14 cellular contexts compared by ENCODE assay signal in the genomic region with DNA sequence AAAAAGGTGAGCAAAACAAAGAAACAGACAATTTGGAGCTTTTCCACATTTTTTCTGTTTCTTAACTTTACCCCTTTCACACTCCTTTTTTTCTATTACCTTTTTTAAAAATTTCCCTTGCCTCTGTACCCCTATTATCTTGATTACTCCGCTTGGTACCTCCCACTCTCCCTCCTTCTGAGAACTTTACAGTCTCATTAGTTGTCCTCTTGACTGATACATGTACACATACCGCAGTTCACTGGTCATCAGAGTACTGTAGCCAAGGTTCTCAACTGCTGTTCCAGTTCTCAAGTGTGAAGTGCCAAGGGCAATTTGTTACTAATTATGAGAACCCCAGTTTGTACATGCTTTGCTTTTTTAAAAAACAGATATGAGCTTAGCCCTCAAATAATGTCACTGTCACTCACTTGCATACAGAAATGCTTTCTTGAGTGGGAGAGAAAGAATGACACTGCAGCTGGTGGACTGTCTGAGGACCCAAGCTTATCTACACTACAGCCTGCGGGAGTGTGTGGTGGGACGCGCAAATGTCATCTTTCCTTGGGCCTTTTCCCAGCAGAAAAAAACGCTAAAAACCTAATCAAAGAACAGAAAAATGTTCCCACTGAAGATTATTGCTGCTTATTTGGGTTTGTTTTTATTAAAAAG.
DNase-seq lines count a peak whose midpoint lies in the region; ATAC-seq and TF ChIP-seq lines count a peak whose summit lies in the region.
"Had no signal": no experiment of that assay in that cellular context is flagged by ENCODE, and none has a peak within 500 bp of the region (broad histone marks: within the 10 kb centered on the region; RNA-seq: fewer than 3 reads in every experiment).

No MANE protein-coding gene starts in this region.

- H3K27me3 Mint-ChIP-seq in activated CD4-positive, alpha-beta T cell treated with anti-CD3 and anti-CD28 coated beads for 36 hours = no peaks in the 10 kb centered on the region
- H3K27me3 Mint-ChIP-seq: activated B cell treated with CpG ODN at 0.5 μM for 24 hours had no signal

- peak; percentile 61 for ATAC-seq in left lung
- ATAC-seq in activated CD4-positive, alpha-beta T cell treated with anti-CD3 and anti-CD28 coated beads for 36 hours = no peak
- ATAC-seq: esophagus mucosa had no signal

- peaks cover 33% of the 10 kb centered on the region for H3F3A ChIP-seq in smooth muscle cell (ENCODE audit: low read depth)

- peak overlapping the region; percentile 66 for H3K4me2 ChIP-seq in smooth muscle cell

- no peaks in the 10 kb centered on the region for H3K9me3 ChIP-seq in HEK293 (ENCODE audit: control insufficient read depth, insufficient read depth, low read depth, low read length)
- no peaks in the 10 kb centered on the region for H3K9me3 ChIP-seq in left lung
- H3K9me3 ChIP-seq in smooth muscle cell (replicated peaks; ENCODE audit: low read depth) = no peaks in the 10 kb centered on the region
- H3K9me3 ChIP-seq in stomach = no peaks in the 10 kb centered on the region
- H3K9me3 ChIP-seq: ascending aorta had no signal

- DNase-seq in cardiac fibroblast (ENCODE audit: low read depth in 2 of 2) (peak; percentile 42 to 61), left lung (no peak), smooth muscle cell (lab: John Stamatoyannopoulos, UW; ENCODE audit: unreplicated experiment) (no peak), stomach (no peak), NK-92 (lab: John Stamatoyannopoulos, UW; ENCODE audit: unreplicated experiment) (no peak)
- DNase-seq in activated CD4-positive, alpha-beta T cell treated with anti-CD3 and anti-CD28 coated beads for 36 hours = no peak
- DNase-seq: activated B cell treated with CpG ODN at 0.5 μM for 24 hours; activated effector memory CD4-positive, alpha-beta T cell treated with anti-CD3 and anti-CD28 coated beads, Interleukin-2, amount 50 U/mL, for 16 hours; dermis blood vessel endothelial cell; NCI-H1694 treated with DMSO at 0.1 percent for 48 hours; NCI-H524 had no signal

- H3K9ac ChIP-seq in smooth muscle cell (ENCODE audit: low read depth) = peak overlapping the region; percentile 42

- H3K79me2 ChIP-seq in smooth muscle cell (ENCODE audit: low read depth) = peaks cover 6% of the 10 kb centered on the region

- H3K4me1 ChIP-seq in HEK293 (ENCODE audit: control insufficient read depth, insufficient read depth, low read length) = peaks cover 21% of the 10 kb centered on the region
- peaks cover 7 to 11% of the 10 kb centered on the region in 2 donors for H3K4me1 ChIP-seq in left lung
- peaks cover 22% of the 10 kb centered on the region for H3K4me1 ChIP-seq in smooth muscle cell (ENCODE audit: low read depth)
- H3K4me1 ChIP-seq in stomach = peaks cover 0 to 18% (median 8%) of the 10 kb centered on the region in 4 donors

- no peak overlapping the region for H3K27ac Mint-ChIP-seq in activated CD4-positive, alpha-beta T cell treated with anti-CD3 and anti-CD28 coated beads for 36 hours
- H3K27ac Mint-ChIP-seq: activated B cell treated with CpG ODN at 0.5 μM for 24 hours had no signal

- TF ChIP-seq POLR2A in stomach (IDR thresholded peaks at IDR 0.05) = no peak

- H4K20me1 ChIP-seq in smooth muscle cell (ENCODE audit: low read depth) = peaks cover 7% of the 10 kb centered on the region

- no peaks in the 10 kb centered on the region for H3K36me3 ChIP-seq in HEK293 (ENCODE audit: control insufficient read depth in 2 of 2, insufficient read depth in 1 of 2, low read length in 2 of 2)
- no peaks in the 10 kb centered on the region for H3K36me3 ChIP-seq in left lung
- no peaks in the 10 kb centered on the region for H3K36me3 ChIP-seq in smooth muscle cell (ENCODE audit: low read depth)
- no peaks in the 10 kb centered on the region for H3K36me3 ChIP-seq in stomach
- H3K36me3 ChIP-seq: ascending aorta had no signal

- no peak overlapping the region for H3K4me3 Mint-ChIP-seq in activated CD4-positive, alpha-beta T cell treated with anti-CD3 and anti-CD28 coated beads for 36 hours
- H3K4me3 Mint-ChIP-seq: activated B cell treated with CpG ODN at 0.5 μM for 24 hours had no signal

- H3K27ac ChIP-seq in HEK293 (ENCODE audit: extremely low read depth, low read depth, low read length) (no peak overlapping the region), left lung (no peak overlapping the region), smooth muscle cell (ENCODE audit: low read depth) (peak overlapping the region; percentile 91), stomach (no peak overlapping the region)
- H3K27ac ChIP-seq: ascending aorta had no signal

- H3K9me3 Mint-ChIP-seq in activated CD4-positive, alpha-beta T cell treated with anti-CD3 and anti-CD28 coated beads for 36 hours (ENCODE audit: low read depth) = no peaks in the 10 kb centered on the region
- H3K9me3 Mint-ChIP-seq: activated B cell treated with CpG ODN at 0.5 μM for 24 hours had no signal

- TF ChIP-seq EP300 in stomach (IDR thresholded peaks at IDR 0.05) = no peak

- CTCF ChIA-PET in HEK293 (lab: Yijun Ruan, JAX) = interaction anchor here (0.7 kb wide), 2 partner anchors 105 to 1640 kb away, joined by 3 read pairs; no protein-coding TSS in a partner anchor
- CTCF ChIA-PET in activated CD4-positive, alpha-beta T cell treated with anti-CD3 and anti-CD28 coated beads for 36 hours (lab: Charles Lee) = no interaction called here

- no peak overlapping the region for H2AFZ ChIP-seq in smooth muscle cell (ENCODE audit: low read depth)

- intact Hi-C loops in left lung (cut with DNase I) (no loop called here), stomach (cut with DNase I; ENCODE audit: low total_unique reads) (no loop called here)
- intact Hi-C loops in activated CD4-positive, alpha-beta T cell treated with anti-CD3 and anti-CD28 coated beads for 36 hours (cut with DNase I, micrococcal nuclease) = no loop called here

- H3K27me3 ChIP-seq in left lung (no peaks in the 10 kb centered on the region), smooth muscle cell (ENCODE audit: low read depth) (no peaks in the 10 kb centered on the region), stomach (no peaks in the 10 kb centered on the region)
- H3K27me3 ChIP-seq: ascending aorta had no signal

- no peak overlapping the region for H3K4me3 ChIP-seq in HEK293 (ENCODE audit: low read depth, low read length)
- H3K4me3 ChIP-seq in cardiac fibroblast (replicated peaks in 1 of 2; ENCODE audit: low read depth in 2 of 2, low read length in 2 of 2) = no peak overlapping the region
- no peak overlapping the region for H3K4me3 ChIP-seq in left lung
- no peak overlapping the region for H3K4me3 ChIP-seq in smooth muscle cell
- H3K4me3 ChIP-seq in stomach = no peak overlapping the region
- H3K4me3 ChIP-seq: ascending aorta had no signal

- POLR2A ChIA-PET in HEK293 (lab: Yijun Ruan, JAX) = no interaction called here
- POLR2A ChIA-PET in activated CD4-positive, alpha-beta T cell treated with anti-CD3 and anti-CD28 coated beads for 36 hours (lab: Charles Lee) = interaction anchor here (0.9 kb wide), 1 partner anchor 11 kb away, joined by 11 read pairs; no protein-coding TSS in a partner anchor

- no peaks in the 10 kb centered on the region for H3K4me1 Mint-ChIP-seq in activated CD4-positive, alpha-beta T cell treated with anti-CD3 and anti-CD28 coated beads for 36 hours

- 16% methylated on average over 6 of the region's 6 CpGs for WGBS in smooth muscle cell (ENCODE audit: low lambda C conversion rate)
- WGBS in stomach, 5 donors = 75 to 83% (median 80%) methylated on average over 6 of the region's 6 CpGs

- H3K36me3 Mint-ChIP-seq in activated CD4-positive, alpha-beta T cell treated with anti-CD3 and anti-CD28 coated beads for 36 hours (ENCODE audit: low read depth) = no peaks in the 10 kb centered on the region

- no peak for TF ChIP-seq CTCF in HEK293 (tag by site-specific recombination; IDR thresholded peaks at IDR 0.05)
- TF ChIP-seq CTCF in cardiac fibroblast (IDR thresholded peaks at IDR 0.05; ENCODE audit: low read depth, low read length) = no peak
- TF ChIP-seq CTCF in left lung (IDR thresholded peaks at IDR 0.05) = no peak
- TF ChIP-seq CTCF in smooth muscle cell (IDR thresholded peaks at IDR 0.05; ENCODE audit: borderline replicate concordance, insufficient read depth, poor library complexity, severe bottlenecking) = no peak
- TF ChIP-seq CTCF in stomach (IDR thresholded peaks at IDR 0.05) = no peak

TF ChIP-seq in HEK293, 187 proteins besides CTCF, POLR2A, EP300 and RAD21 (continues in another document):
- no peak for TF ChIP-seq ZNF76 (tag by site-specific recombination; IDR thresholded peaks at IDR 0.05; ENCODE audit: borderline replicate concordance, low read depth)
- no peak for TF ChIP-seq ZNF350 (tag by site-specific recombination; IDR thresholded peaks at IDR 0.05)

Comparison
In these comparisons a context has a peak if more than half of its experiments do, and no peak if none do; other contexts are left out.
1. DNase-seq: peak in cardiac fibroblast (2 of 2); none in left lung (0 of 2), smooth muscle cell (single experiment), activated CD4-positive, alpha-beta T cell treated with anti-CD3 and anti-CD28 coated beads for 36 hours (single experiment), stomach (single experiment) and NK-92 (single experiment).